ENCODE assay signal across 8 cellular contexts in genomic region chr6:31582230-31582601, GRCh38. TPM values are rescaled to one million over a fixed set of nuclear protein-coding genes. Genes with fewer than 3 reads are reported as not detected.
A peak's percentile ranks its signal among the peaks of the same experiment; 100 is the strongest.
DNase-seq lines count a peak whose midpoint lies in the region; ATAC-seq and TF ChIP-seq lines count a peak whose summit lies in the region.

Gene LTB (minus strand): TSS chr6:31582424. CDS start chr6:31582417, 7 bp downstream.

- CTCF ChIA-PET in naive thymus-derived CD4-positive, alpha-beta T cell (lab: Charles Lee) = interaction anchor here (0.6 to 18.2 kb wide), 11 partner anchors 7 to 248 kb away, joined by 3 to 687 read pairs (median 14); partner anchors contain the start of genes ATP6V1G2, NCR3, NFKBIL1 and TNF

- peak within 1 kb of the TSS; percentile 69 for H3K4me3 ChIP-seq in GM06990 (replicated peaks; ENCODE audit: low read depth, low read length)
- H3K4me3 ChIP-seq in coronary artery = peak within 1 kb of the TSS; percentile 83
- peak within 1 kb of the TSS; percentile 97 for H3K4me3 ChIP-seq in naive thymus-derived CD4-positive, alpha-beta T cell (ENCODE audit: low read length)

- POLR2A ChIA-PET in naive thymus-derived CD4-positive, alpha-beta T cell (lab: Charles Lee) = interaction anchor here (0.6 to 66.4 kb wide), 24 partner anchors 14 to 1762 kb away, joined by 3 to 3078 read pairs (median 4); partner anchors contain the start of genes ABHD16A, AIF1, APOM and ATP6V1G2

- H3K4me3 Mint-ChIP-seq in naive thymus-derived CD4-positive, alpha-beta T cell = peak within 1 kb of the TSS; percentile 88 to 100 (median 99)

- no peaks in the 10 kb centered on the region for H3K9me3 ChIP-seq in naive thymus-derived CD4-positive, alpha-beta T cell (ENCODE audit: control insufficient read depth in 2 of 3, low read length in 3 of 3)

- ATAC-seq in naive thymus-derived CD4-positive, alpha-beta T cell = peak; percentile 74
- no peak for ATAC-seq in HG03095 (IDR thresholded peaks at IDR 0.05; ENCODE audit: unreplicated experiment)

- H3K27me3 ChIP-seq in GM06990 (replicated peaks; ENCODE audit: control insufficient read depth, insufficient read depth, low read length) = no peaks in the 10 kb centered on the region
- H3K27me3 ChIP-seq in naive thymus-derived CD4-positive, alpha-beta T cell (ENCODE audit: control insufficient read depth in 2 of 2, insufficient read depth in 2 of 2, low read length in 2 of 2) = no peaks in the 10 kb centered on the region

- intact Hi-C loops in T-helper 2 cell treated with Interferon-gamma antibody and Interleukin-4, amounts not matched to agents 100 ng/mL and 5 ng/mL, for 36 hours (cut with micrococcal nuclease) = loop anchor here (2.0 to 5.0 kb wide), 2 partner anchors 13 to 90 kb away; no protein-coding TSS in a partner anchor
- intact Hi-C loops in naive thymus-derived CD4-positive, alpha-beta T cell (cut with micrococcal nuclease) = loop anchor here (1.0 kb wide), 5 partner anchors 10 to 38 kb away; partner anchors contain the start of genes LTA (in 1 of the 2), NCR3 (in 1 of the 2), NFKBIL1 (in 1 of the 2) and PRRC2A (in 1 of the 2)

- peaks cover 0 to 5% (median 0%) of the 10 kb centered on the region in 11 donors for H3K9me3 Mint-ChIP-seq in naive thymus-derived CD4-positive, alpha-beta T cell

- peaks cover 43 to 80% (median 65%) of the 10 kb centered on the region in 7 donors for H3K4me1 Mint-ChIP-seq in naive thymus-derived CD4-positive, alpha-beta T cell

- peak within 1 kb of the TSS; percentile 46 to 82 for H3K27ac ChIP-seq in coronary artery
- peak within 1 kb of the TSS; percentile 97 for H3K27ac ChIP-seq in naive thymus-derived CD4-positive, alpha-beta T cell (ENCODE audit: low read depth, low read length)

- TF ChIP-seq CTCF in GM06990 (IDR thresholded peaks at IDR 0.05; ENCODE audit: insufficient read depth, low read length, poor library complexity, severe bottlenecking) (no peak), coronary artery (IDR thresholded peaks at IDR 0.05) (no peak)

- H3K27me3 Mint-ChIP-seq in naive thymus-derived CD4-positive, alpha-beta T cell = no peaks in the 10 kb centered on the region

- H3K4me1 ChIP-seq in naive thymus-derived CD4-positive, alpha-beta T cell (ENCODE audit: control insufficient read depth in 2 of 2, insufficient read depth in 2 of 2, low read length in 2 of 2) = peaks cover 63 to 72% of the 10 kb centered on the region in 2 donors

- peaks cover 8% of the 10 kb centered on the region for H3K36me3 ChIP-seq in GM06990 (ENCODE audit: control insufficient read depth, insufficient read depth, low read length)
- peaks cover 4 to 18% (median 4%) of the 10 kb centered on the region in 3 experiments for H3K36me3 ChIP-seq in naive thymus-derived CD4-positive, alpha-beta T cell (ENCODE audit: control insufficient read depth in 2 of 3, insufficient read depth in 3 of 3, low read length in 3 of 3)

- H3K27ac Mint-ChIP-seq in naive thymus-derived CD4-positive, alpha-beta T cell = peak within 1 kb of the TSS; percentile 94 to 100 (median 97)

- peaks cover 11 to 51% (median 16%) of the 10 kb centered on the region in 5 donors for H3K36me3 Mint-ChIP-seq in naive thymus-derived CD4-positive, alpha-beta T cell

- DNase-seq in GM06990 (ENCODE audit: extremely low read depth, insufficient read length) = no peak
- DNase-seq in coronary artery (ENCODE audit: low spot score) = no peak
- DNase-seq in naive thymus-derived CD4-positive, alpha-beta T cell = peak; percentile 31 to 87 (median 81)
- no peak for DNase-seq in 8988T
- DNase-seq in KG1 (lab: John Stamatoyannopoulos, UW) = no peak
- DNase-seq in LoVo (ENCODE audit: low spot score) = no peak

RNA-seq across cellular contexts. Expression of gene LTB, which starts in this region (rescaled TPM):
- 767 and 782 TPM in 2 replicates for total RNA-seq in T-helper 2 cell treated with Interferon-gamma antibody and Interleukin-4, amounts not matched to agents 100 ng/mL and 5 ng/mL, for 36 hours
- total RNA-seq in naive thymus-derived CD4-positive, alpha-beta T cell = 1,000 to 10,000 TPM in 1 of 5 experiments, 100 to 1,000 TPM in 4; 370 to 1,909 (median 670) TPM
- 1,000 to 10,000 TPM; 1,970 to 2,371 TPM for polyA plus RNA-seq in naive thymus-derived CD4-positive, alpha-beta T cell

Comparison
In these comparisons a context has a peak if more than half of its experiments do, and no peak if none do; other contexts are left out.
1. DNase-seq: peak in naive thymus-derived CD4-positive, alpha-beta T cell (9 of 9); none in GM06990 (single experiment), coronary artery (single experiment), 8988T (single experiment), KG1 (single experiment) and LoVo (single experiment).
2. Peak in every context shown above with its lines, with median percentiles within 50 percentile points of each other: H3K4me3 ChIP-seq.